8 cellular contexts compared by ENCODE assay signal in genomic region chr16:74984670-74985411, GRCh38. TPM values are rescaled to one million over a fixed set of nuclear protein-coding genes. Genes with fewer than 3 reads are reported as not detected.
DNase-seq lines count a peak whose midpoint lies in the region; ATAC-seq, FAIRE-seq and TF ChIP-seq lines count a peak whose summit lies in the region.

Gene WDR59 (minus strand): TSS chr16:74985123. CDS start chr16:74985017, 106 bp downstream.

- no peak for FAIRE-seq in small intestine (lab: Jason Lieb, UNC)

- under 1% methylated on average over 15 of the region's 61 CpGs for WGBS in mammary epithelial cell (ENCODE audit: low coverage, missing lambda C conversion rate)
- WGBS in small intestine, 3 donors: 1% methylated on average over 59 to 61 of the region's 61 CpGs

- H3K9ac ChIP-seq in mammary epithelial cell (ENCODE audit: insufficient read depth, low read length) (peak within 1 kb of the TSS; percentile 94), iPS-20b (ENCODE audit: low read depth, low read length) (peak within 1 kb of the TSS; percentile 94)

- BruUV-seq in mammary epithelial cell (replicated peaks; lab: Mats Ljungman, UMichigan): TSS peak; percentile 40

- peaks cover 36% of the 10 kb centered on the region for H3K79me2 ChIP-seq in mammary epithelial cell (ENCODE audit: insufficient read depth, low read length)

- peak within 1 kb of the TSS; percentile 99 for H3K4me3 ChIP-seq in WERI-Rb-1 (ENCODE audit: low read depth, low read length)
- H3K4me3 ChIP-seq in mammary epithelial cell (replicated peaks in 1 of 3; ENCODE audit: insufficient read depth in 1 of 3, low read depth in 2 of 3, low read length in 3 of 3): peak within 1 kb of the TSS; percentile 64 to 87 (median 85)
- H3K4me3 ChIP-seq in iPS-20b (ENCODE audit: low read length): peak within 1 kb of the TSS; percentile 99
- H3K4me3 ChIP-seq in small intestine (ENCODE audit: low read depth in 1 of 2, low read length in 2 of 2): peak within 1 kb of the TSS; percentile 73 to 74

- intact Hi-C loops in mammary epithelial cell (cut with micrococcal nuclease): no loop called here

- no peaks in the 10 kb centered on the region for H4K20me1 ChIP-seq in mammary epithelial cell (ENCODE audit: insufficient read depth, low read length)

- H3K9me3 ChIP-seq in WERI-Rb-1 (ENCODE audit: severe bottlenecking) (no peaks in the 10 kb centered on the region), mammary epithelial cell (replicated peaks; ENCODE audit: insufficient read depth, low read length) (no peaks in the 10 kb centered on the region), iPS-20b (ENCODE audit: insufficient read depth, low read depth, low read length) (no peaks in the 10 kb centered on the region), small intestine (ENCODE audit: control insufficient read depth, low read depth) (no peaks in the 10 kb centered on the region)

- in situ Hi-C loops in ACHN (cut with HindIII; ENCODE audit: low pct_ligation_motif_present, low pct_unique_long_range_greater_than_20kb, low sequenced_read_pairs) (no loop called here), mammary epithelial cell (cut with MboI; ENCODE audit: low sequenced_read_pairs in 2 of 2) (no loop called here)

- peak; percentile 99 for ATAC-seq in GM18873 (IDR thresholded peaks at IDR 0.05; ENCODE audit: low FRiP score, unreplicated experiment)
- peak; percentile 99 for ATAC-seq in HG03139 (IDR thresholded peaks at IDR 0.05; ENCODE audit: unreplicated experiment)

- H3K4me1 ChIP-seq in mammary epithelial cell (ENCODE audit: insufficient read depth, low read length): no peaks in the 10 kb centered on the region
- H3K4me1 ChIP-seq in iPS-20b (ENCODE audit: insufficient read depth, low read length): no peaks in the 10 kb centered on the region
- no peaks in the 10 kb centered on the region for H3K4me1 ChIP-seq in small intestine (ENCODE audit: control insufficient read depth in 2 of 2, insufficient read depth in 1 of 2, low read depth in 1 of 2, low read length in 1 of 2)

- H2AFZ ChIP-seq in mammary epithelial cell (ENCODE audit: low read depth, low read length): peak within 1 kb of the TSS; percentile 81

- H3K27me3 ChIP-seq in WERI-Rb-1 (ENCODE audit: insufficient read depth, low read depth, severe bottlenecking): no peaks in the 10 kb centered on the region
- H3K27me3 ChIP-seq in mammary epithelial cell (ENCODE audit: insufficient read depth, low read length): no peaks in the 10 kb centered on the region
- no peaks in the 10 kb centered on the region for H3K27me3 ChIP-seq in iPS-20b (ENCODE audit: insufficient read depth, low read length)
- H3K27me3 ChIP-seq in small intestine (ENCODE audit: control insufficient read depth in 2 of 2, insufficient read depth in 2 of 2, low read length in 2 of 2): no peaks in the 10 kb centered on the region

- H3K36me3 ChIP-seq in WERI-Rb-1 (peaks cover 5% of the 10 kb centered on the region; the same call in 1 of the 2 replicates), mammary epithelial cell (ENCODE audit: insufficient read depth, low read length) (no peaks in the 10 kb centered on the region), iPS-20b (ENCODE audit: insufficient read depth, low read depth, low read length) (no peaks in the 10 kb centered on the region), small intestine (ENCODE audit: control insufficient read depth in 2 of 2, insufficient read depth in 2 of 2, low read length in 2 of 2) (no peaks in the 10 kb centered on the region)

- TF ChIP-seq CTCF in WERI-Rb-1 (IDR thresholded peaks at IDR 0.05; ENCODE audit: low read depth, low read length) (no peak), mammary epithelial cell (conservative IDR thresholded peaks at IDR 0.05 in 1 of 2, IDR thresholded peaks at IDR 0.05 in 1 of 2; ENCODE audit: extremely low read depth in 1 of 2, insufficient read depth in 1 of 2, low read depth in 1 of 2, low read length in 2 of 2) (no peak)

- H3K4me2 ChIP-seq in mammary epithelial cell (ENCODE audit: insufficient read depth, low read depth, low read length): peak within 1 kb of the TSS; percentile 78

- peak; percentile 100 for DNase-seq in ACHN
- DNase-seq in NCI-H2227 (lab: John Stamatoyannopoulos, UW; ENCODE audit: unreplicated experiment): peak; percentile 98
- peak; percentile 99 for DNase-seq in WERI-Rb-1
- peak; percentile 99 for DNase-seq in mammary epithelial cell
- peak; percentile 100 for DNase-seq in small intestine

- peak within 1 kb of the TSS; percentile 74 for H3K27ac ChIP-seq in WERI-Rb-1
- peak within 1 kb of the TSS; percentile 84 for H3K27ac ChIP-seq in mammary epithelial cell (ENCODE audit: insufficient read depth, low read depth, low read length)
- peak within 1 kb of the TSS; percentile 79 for H3K27ac ChIP-seq in iPS-20b (ENCODE audit: low read length)
- H3K27ac ChIP-seq in small intestine (ENCODE audit: low read depth in 1 of 2, low read length in 1 of 2): peak within 1 kb of the TSS in 1 of 2 donors; percentile 78

- dilution Hi-C loops in mammary epithelial cell (cut with HindIII; ENCODE audit: low sequenced_read_pairs): no loop called here

- CTCF ChIA-PET in mammary epithelial cell (lab: Charles Lee; ENCODE audit: low non-redundant PET): interaction anchor here (1.4 to 1.6 kb wide), 2 partner anchors 14 to 126 kb away, joined by 4 to 6 read pairs; partner anchors contain the start of gene ZNRF1

RNA-seq across cellular contexts. Expression of gene WDR59, which starts in this region (rescaled TPM):
- total RNA-seq in mammary epithelial cell: 10 to 100 TPM; 26.5 to 64.8 TPM
- 41.8 TPM for polyA plus RNA-seq in mammary epithelial cell
- 90.8 TPM for polyA minus RNA-seq in mammary epithelial cell
- polyA plus RNA-seq in small intestine: 10 to 100 TPM; 13.9 to 29.5 (median 20.8) TPM
